ENCODE assay signal across 17 cellular contexts in genomic region chr10:94038024-94038423, GRCh38. TPM values are rescaled to one million over a fixed set of nuclear protein-coding genes. Genes with fewer than 3 reads are reported as not detected.
DNase-seq lines count a peak whose midpoint lies in the region; FAIRE-seq and TF ChIP-seq lines count a peak whose summit lies in the region.
"Had no signal": no experiment of that assay in that cellular context is flagged by ENCODE, and none has a peak within 500 bp of the region (broad histone marks: within the 10 kb centered on the region; RNA-seq: fewer than 3 reads in every experiment).

No MANE protein-coding gene starts in this region.

- FAIRE-seq in H54 (lab: Jason Lieb, UNC), result peak; percentile 84

- peak; percentile 56 for DNase-seq in H54 (ENCODE audit: insufficient read length, low spot score)
- DNase-seq in PC-9, result peak; percentile 59 to 77
- peak; percentile 43 for DNase-seq in fibroblast of the aortic adventitia (ENCODE audit: low read depth)
- DNase-seq in renal cortical epithelial cell (ENCODE audit: low read depth), result peak; percentile 52
- no peak for DNase-seq in cortex of kidney (lab: John Stamatoyannopoulos, UW)
- no peak for DNase-seq in endothelial cell (ENCODE audit: low spot score)
- no peak for DNase-seq in T-helper 2 cell
- DNase-seq: activated CD8-positive, alpha-beta T cell treated with anti-CD3 and anti-CD28 coated beads for 36 hours; activated effector memory CD4-positive, alpha-beta T cell treated with Interleukin-2 at 50 U/mL for 16 hours; effector memory CD4-positive, alpha-beta T cell; head of caudate nucleus; NCI-H1694 treated with DMSO at 0.1 percent for 48 hours; NCI-H526; nucleus accumbens; Right ventricle myocardium superior; spleen had no signal

- BruUV-seq in PC-9 (replicated peaks; lab: Mats Ljungman, UMichigan), result no TSS peak

- no peaks in the 10 kb centered on the region for H3K27me3 ChIP-seq in PC-9 (ENCODE audit: insufficient read depth, low read depth)
- H3K27me3 ChIP-seq: spleen had no signal

- no peak overlapping the region for H3K27ac Mint-ChIP-seq in endothelial cell (ENCODE audit: unreplicated experiment)
- H3K27ac Mint-ChIP-seq: activated CD8-positive, alpha-beta T cell treated with anti-CD3 and anti-CD28 coated beads for 36 hours had no signal

- H3K27me3 Mint-ChIP-seq in endothelial cell (ENCODE audit: unreplicated experiment), result peaks cover 2% of the 10 kb centered on the region

- H3K4me1 Mint-ChIP-seq in endothelial cell (ENCODE audit: unreplicated experiment), result no peaks in the 10 kb centered on the region

- TF ChIP-seq CTCF in PC-9 (conservative IDR thresholded peaks at IDR 0.05), result no peak
- TF ChIP-seq CTCF in fibroblast of the aortic adventitia (IDR thresholded peaks at IDR 0.05; ENCODE audit: insufficient read depth, low read length), result no peak
- no peak for TF ChIP-seq CTCF in endothelial cell (IDR thresholded peaks at IDR 0.05; ENCODE audit: unreplicated experiment)

- peaks cover 9% of the 10 kb centered on the region for H3F3A ChIP-seq in PC-9 (ENCODE audit: insufficient read depth, low read depth)

- no peak overlapping the region for H3K4me3 Mint-ChIP-seq in endothelial cell (ENCODE audit: unreplicated experiment)
- H3K4me3 Mint-ChIP-seq: activated CD8-positive, alpha-beta T cell treated with anti-CD3 and anti-CD28 coated beads for 36 hours had no signal

- peaks cover 48% of the 10 kb centered on the region for H3K4me1 ChIP-seq in PC-9 (replicated peaks; ENCODE audit: insufficient read depth)
- H3K4me1 ChIP-seq: spleen had no signal

- no peak for TF ChIP-seq POLR2A in H54 (IDR thresholded peaks at IDR 0.05; ENCODE audit: low read depth, low read length)

- no peak overlapping the region for H2AFZ ChIP-seq in PC-9

- CTCF ChIA-PET in PC-9 (lab: Charles Lee), result interaction anchor here (0.6 kb wide), 1 partner anchor 127 kb away, joined by 4 read pairs; no protein-coding TSS in a partner anchor

- POLR2A ChIA-PET in PC-9 (lab: Charles Lee; ENCODE audit: unreplicated experiment), result interaction anchor here (0.6 kb wide), 1 partner anchor 10 kb away, joined by 4 read pairs; no protein-coding TSS in a partner anchor

- no peaks in the 10 kb centered on the region for H3K36me3 ChIP-seq in PC-9 (ENCODE audit: low read depth)
- H3K36me3 ChIP-seq: spleen had no signal

- intact Hi-C loops in PC-9 (cut with micrococcal nuclease; ENCODE audit: unreplicated experiment), result no loop called here

- no peak overlapping the region for H3K4me3 ChIP-seq in PC-9
- H3K4me3 ChIP-seq in fibroblast of the aortic adventitia (ENCODE audit: low read depth, low read length), result no peak overlapping the region
- H3K4me3 ChIP-seq: spleen had no signal

- H4K20me1 ChIP-seq in PC-9 (ENCODE audit: insufficient read depth), result no peaks in the 10 kb centered on the region

- no peaks in the 10 kb centered on the region for H3K79me2 ChIP-seq in PC-9 (ENCODE audit: low read depth)

- H3K9me3 Mint-ChIP-seq in endothelial cell (ENCODE audit: unreplicated experiment), result no peaks in the 10 kb centered on the region
- H3K9me3 Mint-ChIP-seq: activated CD8-positive, alpha-beta T cell treated with anti-CD3 and anti-CD28 coated beads for 36 hours had no signal

- H3K4me2 ChIP-seq in PC-9, result peak overlapping the region; percentile 42; the same call in 1 of the 2 replicates
- H3K4me2 ChIP-seq: KMS-11 had no signal

- no peaks in the 10 kb centered on the region for H3K9me2 ChIP-seq in PC-9 (ENCODE audit: insufficient read depth)

- no peaks in the 10 kb centered on the region for H3K9me3 ChIP-seq in PC-9 (ENCODE audit: insufficient read depth, low read depth)
- H3K9me3 ChIP-seq: spleen had no signal

- peak overlapping the region; percentile 32; the same call in 1 of the 2 replicates for H3K27ac ChIP-seq in PC-9
- H3K27ac ChIP-seq: KMS-11, spleen had no signal

- H3K36me3 Mint-ChIP-seq in endothelial cell (ENCODE audit: low read depth, unreplicated experiment), result no peaks in the 10 kb centered on the region

RNA-seq across cellular contexts. Expression of gene PLCE1, which starts 44.3 kb away (rescaled TPM):
- 14.8 and 15.2 TPM in 2 replicates for total RNA-seq in PC-9 (2021)
- total RNA-seq in fibroblast of the aortic adventitia (ENCODE audit: low replicate concordance), result 4.2 and 8.9 TPM in 2 replicates
- 1.4 and 4.4 TPM in 2 replicates for total RNA-seq in renal cortical epithelial cell
- total RNA-seq in endothelial cell (ENCODE audit: unreplicated experiment), result 0.49 TPM
- total RNA-seq: activated CD8-positive, alpha-beta T cell treated with anti-CD3 and anti-CD28 coated beads for 36 hours had no signal

Comparison
In these comparisons a context has a peak if more than half of its experiments do, and no peak if none do; other contexts are left out.
1. DNase-seq: peak in H54 (single experiment), PC-9 (2 of 2), fibroblast of the aortic adventitia (single experiment) and renal cortical epithelial cell (single experiment); none in cortex of kidney (single experiment), endothelial cell (single experiment) and T-helper 2 cell (0 of 5).